ENCODE assay signal across 11 cellular contexts in the genomic region with DNA sequence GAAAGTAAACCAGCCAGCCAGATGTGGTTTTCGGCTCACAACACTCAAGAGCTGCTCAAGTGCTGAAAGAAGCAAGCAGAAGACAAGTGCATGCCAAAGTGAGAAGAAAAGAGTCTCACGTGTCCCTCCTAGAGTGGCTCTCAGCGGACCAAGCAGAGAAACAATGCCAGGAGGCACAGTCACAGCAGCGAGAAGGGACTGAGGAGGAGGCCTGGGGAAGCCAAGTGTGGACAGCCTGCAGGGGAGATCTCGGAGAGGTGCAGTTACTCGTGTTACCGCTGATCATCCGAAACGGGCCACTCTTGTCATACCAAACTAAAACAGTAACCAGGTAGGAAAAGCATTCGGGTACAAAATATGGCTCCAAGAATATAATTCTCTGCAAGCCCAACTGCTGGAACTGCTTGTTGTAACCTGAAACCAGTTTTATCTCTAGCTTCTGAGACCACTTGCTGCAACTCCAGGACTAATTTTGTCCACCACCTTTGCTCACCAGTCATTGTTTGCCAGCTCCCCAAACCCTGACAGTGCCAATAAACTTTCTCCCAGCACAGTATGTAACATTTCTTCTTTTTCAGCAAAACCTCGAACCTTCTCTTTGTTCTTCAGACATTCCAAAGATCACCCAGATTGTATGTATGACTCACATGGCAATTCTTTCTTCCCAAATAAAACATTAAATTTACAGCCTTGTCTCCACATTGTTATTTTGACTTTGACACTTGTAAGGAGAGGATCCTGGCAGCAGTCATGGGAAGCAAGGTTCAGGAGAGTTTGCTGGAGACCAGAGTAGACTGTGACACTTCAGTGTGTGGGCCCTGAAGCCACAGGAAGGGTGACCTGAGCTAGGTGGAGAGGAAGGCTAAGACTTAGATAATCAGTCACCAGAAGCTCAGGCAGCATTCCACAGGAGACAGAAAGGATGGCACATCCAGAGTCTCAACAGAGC. TPM values are rescaled to one million over a fixed set of nuclear protein-coding genes. Genes with fewer than 3 reads are reported as not detected.
DNase-seq lines count a peak whose midpoint lies in the region; ATAC-seq and TF ChIP-seq lines count a peak whose summit lies in the region.
"Had no signal": no experiment of that assay in that cellular context is flagged by ENCODE, and none has a peak within 500 bp of the region (broad histone marks: within the 10 kb centered on the region; RNA-seq: fewer than 3 reads in every experiment).

No MANE protein-coding gene starts in this region.

- H3K4me1 Mint-ChIP-seq in CD4-positive, alpha-beta memory T cell, result peaks cover 19 to 33% (median 25%) of the 10 kb centered on the region in 4 donors
- H3K4me1 Mint-ChIP-seq in dendritic cell treated with granulocyte-macrophage colony-stimulating factor and Interleukin-4, amounts not matched to agents 40 ng/mL and 50 ng/mL, for 4 days (ENCODE audit: low read depth), result peaks cover 27% of the 10 kb centered on the region
- H3K4me1 Mint-ChIP-seq in activated CD4-positive, alpha-beta T cell treated with anti-CD3 and anti-CD28 coated beads, Interleukin-2, amount 10 ng/mL, durations not matched to agents 7 days and 5 days, result peaks cover 6% of the 10 kb centered on the region

- DNase-seq in CD4-positive, alpha-beta memory T cell, result no peak
- DNase-seq in LoVo (ENCODE audit: low spot score) (peak; percentile 14), mucosa of descending colon (no peak), superior temporal gyrus (ENCODE audit: extremely low spot score) (no peak)
- DNase-seq in activated CD4-positive, alpha-beta T cell treated with anti-CD3 and anti-CD28 coated beads, Interleukin-2, amount 10 ng/mL, durations not matched to agents 7 days and 5 days, result no peak
- DNase-seq: activated T-cell treated with anti-CD3 and anti-CD28 coated beads, Interleukin-2, amount 50 U/mL, for 24 hours; DMS53 had no signal

- H3K27me3 Mint-ChIP-seq in CD4-positive, alpha-beta memory T cell, result no peaks in the 10 kb centered on the region
- H3K27me3 Mint-ChIP-seq in dendritic cell treated with granulocyte-macrophage colony-stimulating factor and Interleukin-4, amounts not matched to agents 40 ng/mL and 50 ng/mL, for 4 days, result no peaks in the 10 kb centered on the region
- no peaks in the 10 kb centered on the region for H3K27me3 Mint-ChIP-seq in activated CD4-positive, alpha-beta T cell treated with anti-CD3 and anti-CD28 coated beads, Interleukin-2, amount 10 ng/mL, durations not matched to agents 7 days and 5 days
- H3K27me3 Mint-ChIP-seq: activated T-cell treated with anti-CD3 and anti-CD28 coated beads, Interleukin-2, amount 50 U/mL, for 24 hours had no signal

- peak overlapping the region in 4 of 7 donors; percentile 2 to 53 (median 16) for H3K27ac Mint-ChIP-seq in CD4-positive, alpha-beta memory T cell
- H3K27ac Mint-ChIP-seq in dendritic cell treated with granulocyte-macrophage colony-stimulating factor and Interleukin-4, amounts not matched to agents 40 ng/mL and 50 ng/mL, for 4 days, result peak overlapping the region; percentile 20
- H3K27ac Mint-ChIP-seq in activated CD4-positive, alpha-beta T cell treated with anti-CD3 and anti-CD28 coated beads, Interleukin-2, amount 10 ng/mL, durations not matched to agents 7 days and 5 days, result no peak overlapping the region
- H3K27ac Mint-ChIP-seq: activated T-cell treated with anti-CD3 and anti-CD28 coated beads, Interleukin-2, amount 50 U/mL, for 24 hours had no signal

- intact Hi-C loops in CD4-positive, alpha-beta memory T cell (cut with micrococcal nuclease), result no loop called here
- intact Hi-C loops in dendritic cell treated with granulocyte-macrophage colony-stimulating factor and Interleukin-4, amounts not matched to agents 40 ng/mL and 50 ng/mL, for 4 days (cut with micrococcal nuclease), result no loop called here
- intact Hi-C loops in mucosa of descending colon (cut with DNase I, micrococcal nuclease), result no loop called here

- H3K4me3 Mint-ChIP-seq in CD4-positive, alpha-beta memory T cell, result no peak overlapping the region
- no peak overlapping the region for H3K4me3 Mint-ChIP-seq in dendritic cell treated with granulocyte-macrophage colony-stimulating factor and Interleukin-4, amounts not matched to agents 40 ng/mL and 50 ng/mL, for 4 days
- H3K4me3 Mint-ChIP-seq in activated CD4-positive, alpha-beta T cell treated with anti-CD3 and anti-CD28 coated beads, Interleukin-2, amount 10 ng/mL, durations not matched to agents 7 days and 5 days, result no peak overlapping the region
- H3K4me3 Mint-ChIP-seq: activated T-cell treated with anti-CD3 and anti-CD28 coated beads, Interleukin-2, amount 50 U/mL, for 24 hours had no signal

- H3K4me3 ChIP-seq in CD4-positive, alpha-beta memory T cell (ENCODE audit: low read length in 2 of 2), result no peak overlapping the region
- H3K4me3 ChIP-seq in mucosa of descending colon, result no peak overlapping the region
- H3K4me3 ChIP-seq: SJCRH30 had no signal

- no peaks in the 10 kb centered on the region for H3K9me3 Mint-ChIP-seq in CD4-positive, alpha-beta memory T cell
- no peaks in the 10 kb centered on the region for H3K9me3 Mint-ChIP-seq in dendritic cell treated with granulocyte-macrophage colony-stimulating factor and Interleukin-4, amounts not matched to agents 40 ng/mL and 50 ng/mL, for 4 days
- no peaks in the 10 kb centered on the region for H3K9me3 Mint-ChIP-seq in activated CD4-positive, alpha-beta T cell treated with anti-CD3 and anti-CD28 coated beads, Interleukin-2, amount 10 ng/mL, durations not matched to agents 7 days and 5 days
- H3K9me3 Mint-ChIP-seq: activated T-cell treated with anti-CD3 and anti-CD28 coated beads, Interleukin-2, amount 50 U/mL, for 24 hours had no signal

- no peaks in the 10 kb centered on the region for H3K36me3 ChIP-seq in CD4-positive, alpha-beta memory T cell (ENCODE audit: insufficient read depth, low read length)
- no peaks in the 10 kb centered on the region for H3K36me3 ChIP-seq in mucosa of descending colon (ENCODE audit: low read depth)
- H3K36me3 ChIP-seq: SJCRH30 had no signal

- POLR2A ChIA-PET in CD4-positive, alpha-beta memory T cell (lab: Charles Lee; ENCODE audit: partially characterized antibody), result no interaction called here
- POLR2A ChIA-PET in activated CD4-positive, alpha-beta T cell treated with anti-CD3 and anti-CD28 coated beads, Interleukin-2, amount 10 ng/mL, durations not matched to agents 7 days and 5 days (lab: Charles Lee), result no interaction called here

- H3K27ac ChIP-seq in CD4-positive, alpha-beta memory T cell (ENCODE audit: low read depth, low read length), result no peak overlapping the region
- H3K27ac ChIP-seq: SJCRH30 had no signal

- peaks cover 12% of the 10 kb centered on the region for H3K4me1 ChIP-seq in CD4-positive, alpha-beta memory T cell (ENCODE audit: insufficient read depth, low read length)
- H3K4me1 ChIP-seq in mucosa of descending colon (ENCODE audit: low read depth), result peaks cover 32% of the 10 kb centered on the region

- ATAC-seq in mucosa of descending colon (peak; percentile 82), GM18867 (IDR thresholded peaks at IDR 0.05; ENCODE audit: unreplicated experiment) (no peak), GM19452 (IDR thresholded peaks at IDR 0.05; ENCODE audit: unreplicated experiment) (no peak)

- peaks cover 6 to 27% of the 10 kb centered on the region in 2 donors for H3K36me3 Mint-ChIP-seq in CD4-positive, alpha-beta memory T cell
- peaks cover 35% of the 10 kb centered on the region for H3K36me3 Mint-ChIP-seq in dendritic cell treated with granulocyte-macrophage colony-stimulating factor and Interleukin-4, amounts not matched to agents 40 ng/mL and 50 ng/mL, for 4 days (ENCODE audit: low read depth)
- peaks cover 11% of the 10 kb centered on the region for H3K36me3 Mint-ChIP-seq in activated CD4-positive, alpha-beta T cell treated with anti-CD3 and anti-CD28 coated beads, Interleukin-2, amount 10 ng/mL, durations not matched to agents 7 days and 5 days (ENCODE audit: low read depth)

- CTCF ChIA-PET in CD4-positive, alpha-beta memory T cell (lab: Charles Lee; ENCODE audit: partially characterized antibody), result interaction anchor here (1.0 kb wide), 1 partner anchor 60 kb away, joined by 3 read pairs; no protein-coding TSS in a partner anchor
- CTCF ChIA-PET in activated CD4-positive, alpha-beta T cell treated with anti-CD3 and anti-CD28 coated beads, Interleukin-2, amount 10 ng/mL, durations not matched to agents 7 days and 5 days (lab: Charles Lee), result interaction anchor here (1.2 kb wide), 1 partner anchor 50 kb away, joined by 3 read pairs; no protein-coding TSS in a partner anchor

- no peaks in the 10 kb centered on the region for H3K9me3 ChIP-seq in CD4-positive, alpha-beta memory T cell (ENCODE audit: control insufficient read depth in 1 of 2, low read length in 2 of 2)
- no peaks in the 10 kb centered on the region for H3K9me3 ChIP-seq in mucosa of descending colon
- H3K9me3 ChIP-seq: SJCRH30 had no signal

- H3K27me3 ChIP-seq in CD4-positive, alpha-beta memory T cell (ENCODE audit: insufficient read depth, low read length), result no peaks in the 10 kb centered on the region
- H3K27me3 ChIP-seq: SJCRH30 had no signal

- TF ChIP-seq CTCF in mucosa of descending colon (IDR thresholded peaks at IDR 0.05), result no peak

RNA-seq across cellular contexts. Expression of gene SLC35D2, which starts 6.3 kb away (rescaled TPM):
- total RNA-seq in CD4-positive, alpha-beta memory T cell, result 10 to 100 TPM; 29.8 to 30.3 TPM
- 10 to 100 TPM; 25.3 to 30.5 TPM for polyA plus RNA-seq in CD4-positive, alpha-beta memory T cell
- total RNA-seq in mucosa of descending colon, result 100 to 1,000 TPM in 1 of 3 donors, 10 to 100 TPM in 2; 53.5 to 112 (median 82.8) TPM
- total RNA-seq in activated CD4-positive, alpha-beta T cell treated with anti-CD3 and anti-CD28 coated beads, Interleukin-2, amount 10 ng/mL, durations not matched to agents 7 days and 5 days, result 10 to 100 TPM in 1 of 2 experiments, 1 to 10 TPM in 1; 8.5 to 11.0 TPM

RNA-seq across cellular contexts. Expression of gene ZNF367, which starts 41.0 kb away (rescaled TPM):
- 1 to 10 TPM; 5.1 to 5.4 TPM for total RNA-seq in CD4-positive, alpha-beta memory T cell
- polyA plus RNA-seq in CD4-positive, alpha-beta memory T cell, result 1 to 10 TPM in 1 of 2 donors, under 1 TPM in 1; 0.39 to 1.7 TPM
- 1 to 10 TPM; 1.4 to 5.1 (median 2.6) TPM for total RNA-seq in mucosa of descending colon
- 10 to 100 TPM; 32.3 to 32.5 TPM for total RNA-seq in activated CD4-positive, alpha-beta T cell treated with anti-CD3 and anti-CD28 coated beads, Interleukin-2, amount 10 ng/mL, durations not matched to agents 7 days and 5 days

Comparison
In these comparisons a context has a peak if more than half of its experiments do, and no peak if none do; other contexts are left out.
1. RNA of gene ZNF367, which starts 41.0 kb away (total RNA-seq): 32.3 to 32.5 TPM in activated CD4-positive, alpha-beta T cell treated with anti-CD3 and anti-CD28 coated beads, Interleukin-2, amount 10 ng/mL, durations not matched to agents 7 days and 5 days; 5.1 to 5.4 TPM in CD4-positive, alpha-beta memory T cell and 1.4 to 5.1 TPM in mucosa of descending colon; every median in the first group is over 4 times any median in the second.